8 cellular contexts compared by ENCODE assay signal in the genomic region with DNA sequence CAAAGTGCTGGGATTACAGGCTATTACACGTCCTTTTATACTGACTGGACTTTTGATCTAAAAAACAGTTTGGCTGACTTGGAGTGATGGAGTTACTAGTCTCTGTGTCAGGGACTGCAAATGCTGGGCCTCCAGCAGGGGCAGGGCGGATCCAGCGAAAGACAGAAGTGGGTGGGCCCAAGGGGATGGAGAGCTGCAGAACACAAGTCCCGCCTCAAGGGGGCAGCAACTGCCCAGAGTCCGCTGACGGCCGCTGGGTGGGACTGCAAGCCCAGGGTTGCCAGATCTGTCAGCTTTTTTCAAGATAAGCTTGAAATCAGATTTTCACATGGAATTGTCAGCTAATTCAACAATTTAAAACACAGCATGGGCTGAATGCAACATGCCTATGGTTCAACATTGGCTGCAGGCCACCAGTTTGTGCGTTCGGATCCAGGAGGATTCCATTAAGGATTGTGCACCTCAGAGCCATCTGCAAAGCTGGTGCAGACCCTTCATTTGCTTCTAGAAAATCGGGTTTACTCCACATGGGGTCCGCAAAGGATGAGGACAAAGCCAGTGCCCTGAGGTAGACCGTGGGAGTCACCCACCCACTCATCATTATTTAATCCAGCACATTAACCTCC. TPM values are rescaled to one million over a fixed set of nuclear protein-coding genes. Genes with fewer than 3 reads are reported as not detected.
DNase-seq lines count a peak whose midpoint lies in the region; ATAC-seq and TF ChIP-seq lines count a peak whose summit lies in the region.

No MANE protein-coding gene starts in this region.

- H3K36me3 ChIP-seq in SK-N-MC (ENCODE audit: insufficient read depth, low read length): peaks cover 50% of the 10 kb centered on the region
- H3K36me3 ChIP-seq in osteoblast (ENCODE audit: insufficient read depth, low read length): peaks cover 15% of the 10 kb centered on the region

- peak overlapping the region; percentile 84 for H3K27ac ChIP-seq in SK-N-MC
- H3K27ac ChIP-seq in foreskin keratinocyte: no peak overlapping the region
- peak overlapping the region; percentile 32 for H3K27ac ChIP-seq in osteoblast (ENCODE audit: low read depth, low read length)
- H3K27ac ChIP-seq in temporal lobe (ENCODE audit: low read depth, low read length): peak overlapping the region; percentile 96

- TF ChIP-seq CTCF in foreskin keratinocyte (conservative IDR thresholded peaks at IDR 0.05): peak; percentile 100
- TF ChIP-seq CTCF in osteoblast (IDR thresholded peaks at IDR 0.05; ENCODE audit: extremely low read depth, low read depth, low read length): peak; percentile 99

- peaks cover 21% of the 10 kb centered on the region for H3K4me1 ChIP-seq in foreskin keratinocyte
- H3K4me1 ChIP-seq in osteoblast (ENCODE audit: insufficient read depth, low read length): peaks cover 42% of the 10 kb centered on the region

- ATAC-seq in HG02588 (IDR thresholded peaks at IDR 0.05; ENCODE audit: unreplicated experiment) (peak; percentile 73), foreskin keratinocyte (peak; percentile 68)

- no peaks in the 10 kb centered on the region for H3K9me3 ChIP-seq in SK-N-MC (ENCODE audit: low read depth, low read length)
- H3K9me3 ChIP-seq in osteoblast (ENCODE audit: low read depth, low read length): no peaks in the 10 kb centered on the region

- no peaks in the 10 kb centered on the region for H4K20me1 ChIP-seq in osteoblast (ENCODE audit: insufficient read depth, low read length)

- DNase-seq in GF-D8 (lab: John Stamatoyannopoulos, UW) (peak; percentile 55), NCI-H1105 treated with DMSO at 0.1 percent for 48 hours (lab: John Stamatoyannopoulos, UW) (peak; percentile 84), SK-N-MC (ENCODE audit: low read depth, low spot score) (no peak), foreskin keratinocyte (peak in 1 of 2 donors; percentile 71), osteoblast (ENCODE audit: insufficient read length, low spot score, missing footprints) (peak; percentile 95)
- DNase-seq in activated naive CD4-positive, alpha-beta T cell (lab: John Stamatoyannopoulos, UW): peak; percentile 63 to 87 (median 79)

- H3K4me2 ChIP-seq in osteoblast (ENCODE audit: insufficient read depth, low read length): peak overlapping the region; percentile 38

- H3K4me3 ChIP-seq in SK-N-MC (no peak overlapping the region), osteoblast (ENCODE audit: insufficient read depth, low read length) (no peak overlapping the region)

- peaks cover 14% of the 10 kb centered on the region for H3K79me2 ChIP-seq in osteoblast (ENCODE audit: insufficient read depth, low read length)

- H3K9ac ChIP-seq in SK-N-MC (ENCODE audit: insufficient read length): no peak overlapping the region

- H2AFZ ChIP-seq in osteoblast (ENCODE audit: low read length): peak overlapping the region; percentile 86

- no peaks in the 10 kb centered on the region for H3K27me3 ChIP-seq in foreskin keratinocyte
- no peaks in the 10 kb centered on the region for H3K27me3 ChIP-seq in osteoblast (ENCODE audit: insufficient read depth, low read length)

RNA-seq across cellular contexts. Expression of a gene that starts 10.7 kb away (rescaled TPM):
- 313 and 372 TPM in 2 replicates for total RNA-seq in foreskin keratinocyte
- 515 and 581 TPM in 2 replicates for polyA plus RNA-seq in foreskin keratinocyte
- 34.7 and 35.1 TPM in 2 replicates for total RNA-seq in osteoblast
- 699 TPM for total RNA-seq in temporal lobe

RNA-seq across cellular contexts. Expression of a gene that starts 20.0 kb away (rescaled TPM):
- total RNA-seq in foreskin keratinocyte: 13.9 and 14.6 TPM in 2 replicates
- 12.1 and 12.2 TPM in 2 replicates for polyA plus RNA-seq in foreskin keratinocyte
- 9.8 and 11.2 TPM in 2 replicates for total RNA-seq in osteoblast
- total RNA-seq in temporal lobe: 4.7 TPM

RNA-seq across cellular contexts. Expression of a gene that starts 36.2 kb away (rescaled TPM):
- total RNA-seq in foreskin keratinocyte (11.5 and 13.8 TPM in 2 replicates), osteoblast (0.72 and 0.88 TPM in 2 replicates), temporal lobe (0.98 TPM)
- 8.1 and 9.7 TPM in 2 replicates for polyA plus RNA-seq in foreskin keratinocyte
